ENCODE assay signal across 8 cellular contexts in genomic region chr17:40111221-40112128, GRCh38. TPM values are rescaled to one million over a fixed set of nuclear protein-coding genes. Genes with fewer than 3 reads are reported as not detected.
DNase-seq lines count a peak whose midpoint lies in the region; ATAC-seq, FAIRE-seq and TF ChIP-seq lines count a peak whose summit lies in the region.

No MANE protein-coding gene starts in this region.

- DNase-seq in AML-193 (lab: John Stamatoyannopoulos, UW) (peak; percentile 92 to 93), GM19239 (ENCODE audit: insufficient read length, low spot score) (peak; percentile 67), M059J (ENCODE audit: low read depth) (peak; percentile 94), RCC 7860 (ENCODE audit: low spot score) (peak; percentile 96), fibroblast of pulmonary artery (ENCODE audit: low read depth) (peak; percentile 99), natural killer cell (no peak), thyroid gland (peak; percentile 98)
- peak; percentile 69 for DNase-seq in activated effector memory CD4-positive, alpha-beta T cell treated with Interleukin-2 at 50 U/mL for 16 hours

- H3K9me3 ChIP-seq in thyroid gland = no peaks in the 10 kb centered on the region

- intact Hi-C loops in natural killer cell (cut with micrococcal nuclease) (loop anchor here (2.0 to 5.0 kb wide), 2 partner anchors 41 to 49 kb away; partner anchors contain the start of gene THRA), thyroid gland (cut with DNase I) (no loop called here)

- H3K4me1 Mint-ChIP-seq in natural killer cell = peaks cover 65 to 67% of the 10 kb centered on the region in 2 donors

- H3K27me3 Mint-ChIP-seq in natural killer cell (ENCODE audit: low read depth in 2 of 2) = no peaks in the 10 kb centered on the region

- H3K4me3 ChIP-seq in fibroblast of pulmonary artery (replicated peaks; ENCODE audit: low read depth, low read length) (no peak overlapping the region), thyroid gland (replicated peaks in 1 of 3) (no peak overlapping the region)

- TF ChIP-seq POLR2A in thyroid gland (IDR thresholded peaks at IDR 0.05) = peak in 1 of 2 donors; percentile 52

- peak overlapping the region; percentile 54 to 94 (median 93) for H3K27ac ChIP-seq in thyroid gland

- no peaks in the 10 kb centered on the region for H3K9me3 Mint-ChIP-seq in natural killer cell

- TF ChIP-seq CTCF in fibroblast of pulmonary artery (IDR thresholded peaks at IDR 0.05; ENCODE audit: low read length, missing control alignments) (peak; percentile 71), natural killer cell (IDR thresholded peaks at IDR 0.05) (peak; percentile 64), thyroid gland (IDR thresholded peaks at IDR 0.05) (peak; percentile 45 to 97 (median 87))

- peak; percentile 87 for FAIRE-seq in GM19239 (lab: Jason Lieb, UNC)
- peak; percentile 83 for FAIRE-seq in RCC 7860 (lab: Jason Lieb, UNC)

- 0% methylated on average over 10 to 12 of the region's 12 CpGs for WGBS in thyroid gland, 2 donors

- no peaks in the 10 kb centered on the region for H3K36me3 Mint-ChIP-seq in natural killer cell

- no peaks in the 10 kb centered on the region for H3K27me3 ChIP-seq in thyroid gland

- peak overlapping the region; percentile 98 to 99 for H3K27ac Mint-ChIP-seq in natural killer cell

- peak overlapping the region; percentile 85 for H3K4me3 Mint-ChIP-seq in natural killer cell

- H3K4me1 ChIP-seq in thyroid gland = peaks cover 56 to 83% of the 10 kb centered on the region in 2 donors

- peak; percentile 46 to 59 (median 49) for ATAC-seq in natural killer cell

- no peaks in the 10 kb centered on the region for H3K36me3 ChIP-seq in thyroid gland

RNA-seq across cellular contexts. Expression of gene MSL1, which starts 10.3 kb away (rescaled TPM):
- 33.2 and 61.3 TPM in 2 replicates for total RNA-seq in M059J (2014; rRNA removed; shearing (Covaris generic))
- 100 to 1,000 TPM in 2 of 3 donors, 10 to 100 TPM in 1; 99.0 to 124 (median 110) TPM for total RNA-seq in natural killer cell
- total RNA-seq in thyroid gland = 100 to 1,000 TPM in 1 of 4 donors, 10 to 100 TPM in 3; 69.9 to 101 (median 80.4) TPM

RNA-seq across cellular contexts. Expression of gene NR1D1, which starts 11.1 kb away (rescaled TPM):
- 5.7 and 6.3 TPM in 2 replicates for total RNA-seq in M059J (2014; rRNA removed; shearing (Covaris generic))
- total RNA-seq in natural killer cell (10 to 100 TPM in 1 of 3 donors, 1 to 10 TPM in 2; 8.8 to 10.1 (median 9.9) TPM), thyroid gland (1 to 10 TPM; 3.4 to 9.9 (median 5.1) TPM)

RNA-seq across cellular contexts. Expression of gene CASC3, which starts 28.9 kb away (rescaled TPM):
- 23.5 and 28.2 TPM in 2 replicates for total RNA-seq in M059J (2014; rRNA removed; shearing (Covaris generic))
- total RNA-seq in natural killer cell = 100 to 1,000 TPM; 178 to 213 (median 187) TPM
- total RNA-seq in thyroid gland = 100 to 1,000 TPM in 1 of 4 donors, 10 to 100 TPM in 3; 88.2 to 103 (median 95.5) TPM

RNA-seq across cellular contexts. Expression of gene THRA, which starts 48.7 kb away (rescaled TPM):
- 19.2 and 26.7 TPM in 2 replicates for total RNA-seq in M059J (2014; rRNA removed; shearing (Covaris generic))
- 10 to 100 TPM; 40.8 to 55.7 (median 42.3) TPM for total RNA-seq in natural killer cell
- 10 to 100 TPM; 34.0 to 52.9 (median 44.8) TPM for total RNA-seq in thyroid gland

RNA-seq across cellular contexts. Expression of gene MED24, which starts 57.3 kb away (rescaled TPM):
- 25.9 and 29.1 TPM in 2 replicates for total RNA-seq in M059J (2014; rRNA removed; shearing (Covaris generic))
- total RNA-seq in natural killer cell (100 to 1,000 TPM; 115 to 141 (median 126) TPM), thyroid gland (10 to 100 TPM; 37.1 to 68.4 (median 56.6) TPM)
